Comparison of ENCODE assay signal across 10 cellular contexts in the genomic region with DNA sequence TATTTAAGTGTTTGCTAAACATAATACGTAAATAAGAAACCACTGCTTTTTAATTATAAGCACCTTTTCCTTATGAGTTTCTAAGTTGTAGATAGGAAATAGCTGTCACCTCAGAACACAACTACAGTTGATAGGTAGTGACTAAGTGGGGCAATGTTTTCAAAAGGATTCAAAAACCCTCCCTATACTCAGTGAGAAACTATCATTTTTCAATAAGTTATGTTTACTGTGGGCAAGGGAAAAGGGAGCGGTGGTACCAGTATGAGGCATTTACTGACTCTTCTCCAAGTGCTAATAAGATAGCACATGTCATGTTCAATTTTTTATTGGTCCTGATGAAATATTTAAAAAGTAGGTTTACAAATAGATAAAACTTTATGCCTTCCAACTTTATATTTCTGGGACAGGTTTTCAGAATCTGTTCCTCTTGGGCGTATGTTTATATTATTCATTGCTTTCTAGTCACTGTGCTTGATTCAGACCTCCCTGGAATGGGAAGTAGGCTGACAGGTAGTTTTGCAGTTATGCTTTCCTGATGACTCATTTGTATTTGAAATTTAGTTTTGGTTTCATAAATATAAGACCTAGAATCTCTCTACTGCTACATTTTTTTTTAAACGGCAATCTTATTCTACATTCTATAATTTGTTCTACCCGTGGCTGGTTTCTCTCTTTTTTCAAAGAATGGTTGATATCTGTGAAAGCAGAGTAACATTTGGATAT.
A peak's percentile ranks its signal among the peaks of the same experiment; 100 is the strongest.
DNase-seq lines count a peak whose midpoint lies in the region; ATAC-seq and TF ChIP-seq lines count a peak whose summit lies in the region.
"Had no signal": no experiment of that assay in that cellular context is flagged by ENCODE, and none has a peak within 500 bp of the region (broad histone marks: within the 10 kb centered on the region; RNA-seq: fewer than 3 reads in every experiment).

No MANE protein-coding gene starts in this region.

- TF ChIP-seq CTCF in fibroblast of mammary gland (conservative IDR thresholded peaks at IDR 0.05; ENCODE audit: control insufficient read depth, insufficient read depth, low read depth, low read length) = no peak

- no peaks in the 10 kb centered on the region for H3K27me3 ChIP-seq in aorta (ENCODE audit: control insufficient read depth in 1 of 2, insufficient read depth in 2 of 2, low read length in 1 of 2)
- H3K27me3 ChIP-seq: pancreas had no signal

- H3K27ac Mint-ChIP-seq in stimulated activated memory B cell treated with anti-CD40 and anti-IgM and Interleukin-4, amounts not matched to agents 10 μg/mL and 1 μg/mL and 100 μg/mL, for 72 hours = no peak overlapping the region

- no peaks in the 10 kb centered on the region for H3K9me3 Mint-ChIP-seq in stimulated activated memory B cell treated with anti-CD40 and anti-IgM and Interleukin-4, amounts not matched to agents 10 μg/mL and 1 μg/mL and 100 μg/mL, for 72 hours

- no peak overlapping the region for H3K4me3 Mint-ChIP-seq in stimulated activated memory B cell treated with anti-CD40 and anti-IgM and Interleukin-4, amounts not matched to agents 10 μg/mL and 1 μg/mL and 100 μg/mL, for 72 hours

- DNase-seq in fibroblast of mammary gland (ENCODE audit: low read depth) (peak; percentile 17), AML-193 (lab: John Stamatoyannopoulos, UW) (no peak), aorta (no peak), NCI-H82 (lab: John Stamatoyannopoulos, UW) (no peak)
- DNase-seq: NCI-H1436 treated with DMSO at 0.1 percent for 48 hours, pancreas had no signal

- H3K27ac ChIP-seq in aorta (ENCODE audit: low read depth in 1 of 2, low read length in 2 of 2) = no peak overlapping the region
- H3K27ac ChIP-seq: pancreas had no signal

- peaks cover 12% of the 10 kb centered on the region for H3K36me3 Mint-ChIP-seq in stimulated activated memory B cell treated with anti-CD40 and anti-IgM and Interleukin-4, amounts not matched to agents 10 μg/mL and 1 μg/mL and 100 μg/mL, for 72 hours

- no peak overlapping the region for H3K4me3 ChIP-seq in fibroblast of mammary gland (ENCODE audit: control insufficient read depth, low read depth, low read length)
- no peak overlapping the region for H3K4me3 ChIP-seq in aorta (ENCODE audit: low read length in 2 of 2)
- H3K4me3 ChIP-seq: pancreas had no signal

- intact Hi-C loops in aorta (cut with DNase I) = no loop called here

- H3K27me3 Mint-ChIP-seq in stimulated activated memory B cell treated with anti-CD40 and anti-IgM and Interleukin-4, amounts not matched to agents 10 μg/mL and 1 μg/mL and 100 μg/mL, for 72 hours = no peaks in the 10 kb centered on the region

- 71 to 73% methylated on average over 5 of the region's 5 CpGs for WGBS in aorta, 2 donors

- H3K4me1 ChIP-seq in aorta (ENCODE audit: control insufficient read depth in 1 of 2, insufficient read depth in 2 of 2, low read length in 2 of 2) = no peaks in the 10 kb centered on the region

- H3K9me3 ChIP-seq in aorta (ENCODE audit: control insufficient read depth, low read length) = no peaks in the 10 kb centered on the region
- H3K9me3 ChIP-seq: pancreas had no signal

- H3K4me1 Mint-ChIP-seq in stimulated activated memory B cell treated with anti-CD40 and anti-IgM and Interleukin-4, amounts not matched to agents 10 μg/mL and 1 μg/mL and 100 μg/mL, for 72 hours = peaks cover 7% of the 10 kb centered on the region

- peak; percentile 99 for ATAC-seq in GM18870 (IDR thresholded peaks at IDR 0.05; ENCODE audit: unreplicated experiment)
- peak; percentile 99 for ATAC-seq in GM21723 (IDR thresholded peaks at IDR 0.05; ENCODE audit: unreplicated experiment)
- peak; percentile 98 for ATAC-seq in HG03432 (IDR thresholded peaks at IDR 0.05; ENCODE audit: unreplicated experiment)
- ATAC-seq in aorta (ENCODE audit: low FRiP score) = no peak
- no peak for ATAC-seq in stimulated activated memory B cell treated with anti-CD40 and anti-IgM and Interleukin-4, amounts not matched to agents 10 μg/mL and 1 μg/mL and 100 μg/mL, for 72 hours

- peaks cover 0 to 3% of the 10 kb centered on the region in 2 donors for H3K36me3 ChIP-seq in aorta (ENCODE audit: control insufficient read depth in 1 of 2, insufficient read depth in 2 of 2, low read length in 1 of 2)
- H3K36me3 ChIP-seq: pancreas had no signal

Comparison
In these comparisons a context has a peak if more than half of its experiments do, and no peak if none do; other contexts are left out.
1. ATAC-seq: peak in GM18870 (single experiment), GM21723 (single experiment) and HG03432 (single experiment); none in aorta (single experiment) and stimulated activated memory B cell treated with anti-CD40 and anti-IgM and Interleukin-4, amounts not matched to agents 10 μg/mL and 1 μg/mL and 100 μg/mL, for 72 hours (single experiment).